18 cellular contexts compared by ENCODE assay signal in the genomic region with DNA sequence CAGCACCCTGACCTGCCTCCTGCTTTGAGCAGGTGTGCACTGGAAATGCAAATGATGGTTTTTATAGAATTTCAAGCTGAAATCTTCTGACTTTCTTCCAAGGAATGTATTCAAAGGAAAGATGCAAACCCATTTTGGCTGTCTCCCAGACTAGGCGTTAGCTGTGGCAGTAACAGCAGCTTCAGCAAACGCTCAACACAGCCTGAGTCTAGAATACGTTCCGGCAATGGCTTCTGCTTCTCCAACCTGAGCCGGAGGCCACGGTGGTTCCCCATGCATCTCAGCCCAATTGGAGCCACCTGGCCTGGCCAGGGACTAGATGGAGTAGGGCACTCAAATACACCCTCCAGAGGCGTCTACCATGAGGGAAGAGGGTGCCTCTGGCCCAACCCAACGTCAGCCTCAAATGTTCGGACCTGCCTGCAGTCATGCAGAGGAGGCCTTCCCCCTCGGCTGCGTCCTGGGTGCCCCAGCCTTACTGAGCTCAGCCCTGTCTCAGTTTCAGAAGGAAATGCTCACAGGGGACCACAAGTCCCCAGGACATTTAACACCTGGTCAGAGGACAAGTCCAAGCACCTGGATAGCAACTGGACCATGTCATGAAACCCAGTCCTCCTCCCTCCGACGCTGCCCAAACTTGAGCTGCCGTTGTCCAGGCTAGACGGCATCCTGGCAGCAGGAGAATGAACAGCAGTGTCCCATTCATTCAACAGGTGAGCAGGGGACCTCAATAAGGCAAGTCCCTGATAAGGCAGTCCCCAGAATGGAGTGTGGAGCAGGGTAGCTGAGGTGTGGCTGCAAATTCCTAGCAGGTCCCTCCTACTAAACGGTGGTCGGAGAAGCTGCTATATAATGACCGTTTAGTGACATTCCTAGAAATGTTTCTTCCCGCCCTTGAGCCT.
A peak's percentile ranks its signal among the peaks of the same experiment; 100 is the strongest.
DNase-seq lines count a peak whose midpoint lies in the region; ATAC-seq and TF ChIP-seq lines count a peak whose summit lies in the region.
"Had no signal": no experiment of that assay in that cellular context is flagged by ENCODE, and none has a peak within 500 bp of the region (broad histone marks: within the 10 kb centered on the region; RNA-seq: fewer than 3 reads in every experiment).

No MANE protein-coding gene starts in this region.

- no peak overlapping the region for H3K4me3 Mint-ChIP-seq in endodermal cell
- H3K4me3 Mint-ChIP-seq: CD4-positive, alpha-beta T cell had no signal

- no peak for TF ChIP-seq POLR2A in transverse colon (IDR thresholded peaks at IDR 0.05)

- H3K27ac Mint-ChIP-seq in endodermal cell: no peak overlapping the region
- H3K27ac Mint-ChIP-seq: CD4-positive, alpha-beta T cell had no signal

- peaks cover 22% of the 10 kb centered on the region for H3K4me1 ChIP-seq in cardiac muscle cell (ENCODE audit: low read depth)
- H3K4me1 ChIP-seq in right atrium auricular region: peaks cover 0 to 48% of the 10 kb centered on the region in 2 donors
- H3K4me1 ChIP-seq in transverse colon: peaks cover 0 to 11% (median 2%) of the 10 kb centered on the region in 4 donors
- H3K4me1 ChIP-seq in endodermal cell (ENCODE audit: control insufficient read depth, insufficient read depth, low read length): peaks cover 4% of the 10 kb centered on the region

- no peaks in the 10 kb centered on the region for H3K36me3 Mint-ChIP-seq in endodermal cell (ENCODE audit: low read depth)

- in situ Hi-C loops in transverse colon (cut with MboI; ENCODE audit: low pct_ligation_motif_present in 1 of 4, low pct_unique_long_range_greater_than_20kb in 1 of 4, low sequenced_read_pairs in 3 of 4): no loop called here

- H3K9me3 ChIP-seq in cardiac muscle cell (ENCODE audit: low read depth) (no peaks in the 10 kb centered on the region), right atrium auricular region (no peaks in the 10 kb centered on the region), transverse colon (no peaks in the 10 kb centered on the region), endodermal cell (ENCODE audit: control insufficient read depth, low read length) (no peaks in the 10 kb centered on the region)
- H3K9me3 ChIP-seq: SJSA1 had no signal

- TF ChIP-seq CTCF in cardiac muscle cell (IDR thresholded peaks at IDR 0.05; ENCODE audit: low read depth, low read length): no peak
- TF ChIP-seq CTCF in right atrium auricular region (IDR thresholded peaks at IDR 0.05): no peak
- TF ChIP-seq CTCF in transverse colon (IDR thresholded peaks at IDR 0.05): no peak
- TF ChIP-seq CTCF in endodermal cell (conservative IDR thresholded peaks at IDR 0.05): no peak

- DNase-seq in cardiac muscle cell (ENCODE audit: low read depth in 1 of 2, low spot score in 1 of 2) (peak in 1 of 2 donors; percentile 66), left cardiac atrium (no peak), amniotic epithelial cell (ENCODE audit: low read depth) (peak; percentile 42), right atrium auricular region (ENCODE audit: low spot score) (no peak), transverse colon (peak; percentile 46), mesenteric fat pad (ENCODE audit: low spot score) (no peak), endodermal cell (no peak)
- DNase-seq: AML-193; Calu3; CD4-positive, alpha-beta T cell; DMS79; Kasumi-1; NCI-H1417; NCI-H1930; NCI-H2171 treated with DMSO at 0.1 percent for 48 hours; NCI-H82 had no signal

- H3K9ac ChIP-seq in endodermal cell (ENCODE audit: extremely low read depth, low read length, poor library complexity, severe bottlenecking): no peak overlapping the region

- intact Hi-C loops in left cardiac atrium (cut with DNase I) (no loop called here), transverse colon (cut with DNase I; ENCODE audit: low total_unique reads) (loop anchor here (10.0 kb wide), 1 partner anchor 82 kb away; no protein-coding TSS in a partner anchor)

- TF ChIP-seq EP300 in transverse colon (IDR thresholded peaks at IDR 0.05; ENCODE audit: low read depth): no peak

- no peaks in the 10 kb centered on the region for H3K9me3 Mint-ChIP-seq in endodermal cell
- H3K9me3 Mint-ChIP-seq: CD4-positive, alpha-beta T cell had no signal

- H3K27ac ChIP-seq in cardiac muscle cell: peak overlapping the region; percentile 67
- H3K27ac ChIP-seq in right atrium auricular region: peak overlapping the region; percentile 58 to 87
- H3K27ac ChIP-seq in transverse colon: peak overlapping the region in 1 of 4 donors; percentile 29
- no peak overlapping the region for H3K27ac ChIP-seq in endodermal cell (ENCODE audit: low read depth, low read length)

- H3K27me3 Mint-ChIP-seq in endodermal cell (ENCODE audit: insufficient read depth): peaks cover 2% of the 10 kb centered on the region
- H3K27me3 Mint-ChIP-seq: CD4-positive, alpha-beta T cell had no signal

- ATAC-seq in left cardiac atrium (no peak), HG02798 (IDR thresholded peaks at IDR 0.05; ENCODE audit: poor library complexity, unreplicated experiment) (no peak)

- H3K4me3 ChIP-seq in cardiac muscle cell (no peak overlapping the region), right atrium auricular region (no peak overlapping the region), transverse colon (no peak overlapping the region), endodermal cell (ENCODE audit: low read length) (no peak overlapping the region)
- H3K4me3 ChIP-seq: SJSA1 had no signal

- H3K36me3 ChIP-seq in cardiac muscle cell (no peaks in the 10 kb centered on the region), right atrium auricular region (peaks cover 21% of the 10 kb centered on the region), transverse colon (no peaks in the 10 kb centered on the region), endodermal cell (ENCODE audit: control insufficient read depth, insufficient read depth, low read length) (no peaks in the 10 kb centered on the region)

- WGBS in transverse colon (ENCODE audit: low coverage in 1 of 2), 2 donors: 81 to 85% methylated on average over 6 to 19 of the region's 19 CpGs
- 93 to 94% methylated on average over 15 to 19 of the region's 19 CpGs for WGBS in endodermal cell (ENCODE audit: insufficient coverage in 1 of 2, insufficient read length in 1 of 2), 2 experiments

- peaks cover 17% of the 10 kb centered on the region for H3K4me1 Mint-ChIP-seq in endodermal cell

- H3K27me3 ChIP-seq in cardiac muscle cell (no peaks in the 10 kb centered on the region), right atrium auricular region (no peaks in the 10 kb centered on the region), transverse colon (no peaks in the 10 kb centered on the region), endodermal cell (ENCODE audit: control insufficient read depth, insufficient read depth, low read length, poor library complexity, severe bottlenecking) (no peaks in the 10 kb centered on the region)
- H3K27me3 ChIP-seq: SJSA1 had no signal

Comparison
In these comparisons a context has a peak if more than half of its experiments do, and no peak if none do; other contexts are left out.
1. DNase-seq: peak in amniotic epithelial cell (single experiment) and transverse colon (single experiment); none in left cardiac atrium (single experiment), right atrium auricular region (single experiment), mesenteric fat pad (single experiment) and endodermal cell (single experiment).